In genomic region chr17:76737082-76737675, GRCh38 we compare ENCODE assay signal across 1 cellular context.
TF ChIP-seq lines count a peak whose summit lies in the region.

TSS of gene SRSF2 (minus strand) at chr17:76737331. CDS start at chr17:76737160, 171 bp downstream.

TF ChIP-seq in WTC11, 78 proteins besides CTCF, POLR2A, EP300 and RAD21 (continued from another document and continues in another):
- no peak for TF ChIP-seq STAT6 (CRISPR knock-in tag; conservative IDR thresholded peaks at IDR 0.05; ENCODE audit: low read depth)
- TF ChIP-seq GTF2I (CRISPR knock-in tag; conservative IDR thresholded peaks at IDR 0.05): no peak
- TF ChIP-seq ZBTB43 (CRISPR knock-in tag; IDR thresholded peaks at IDR 0.05): peak; percentile 89
- peak; percentile 80; the same call in 1 of the 2 replicates for TF ChIP-seq NR3C1 (CRISPR knock-in tag; conservative IDR thresholded peaks at IDR 0.05; ENCODE audit: low read depth)
- TF ChIP-seq RORB (CRISPR knock-in tag; IDR thresholded peaks at IDR 0.05): 0 out of 2 replicates have a peak, but pooled peaks have one; percentile 63
- peak; percentile 93 for TF ChIP-seq MYBL2 (CRISPR knock-in tag; IDR thresholded peaks at IDR 0.05)
- no peak for TF ChIP-seq ERG (CRISPR knock-in tag; IDR thresholded peaks at IDR 0.05)
- peak; percentile 67; the same call in 1 of the 2 replicates for TF ChIP-seq PRDM15 (CRISPR knock-in tag; IDR thresholded peaks at IDR 0.05)
- TF ChIP-seq PREB (CRISPR knock-in tag; IDR thresholded peaks at IDR 0.05; ENCODE audit: borderline replicate concordance): peak; percentile 71; the same call in 1 of the 2 replicates
- TF ChIP-seq MLX (CRISPR knock-in tag; IDR thresholded peaks at IDR 0.05): 0 out of 2 replicates have a peak, but pooled peaks have one; percentile 16
- TF ChIP-seq CBFB (CRISPR knock-in tag; IDR thresholded peaks at IDR 0.05; ENCODE audit: low read depth): peak; percentile 81; the same call in 1 of the 2 replicates
- no peak for TF ChIP-seq ZNF281 (CRISPR knock-in tag; IDR thresholded peaks at IDR 0.05)
- peak; percentile 39; the same call in 1 of the 2 replicates for TF ChIP-seq USF1 (CRISPR knock-in tag; IDR thresholded peaks at IDR 0.05)
- TF ChIP-seq JUN (CRISPR knock-in tag; IDR thresholded peaks at IDR 0.05): peak; percentile 40; the same call in 1 of the 2 replicates
- peak; percentile 88; the same call in 1 of the 2 replicates for TF ChIP-seq ZNF232 (CRISPR knock-in tag; IDR thresholded peaks at IDR 0.05)
- peak; percentile 27 for TF ChIP-seq CREM (CRISPR knock-in tag; IDR thresholded peaks at IDR 0.05)
- TF ChIP-seq ATF6 (CRISPR knock-in tag; IDR thresholded peaks at IDR 0.05): no peak
- TF ChIP-seq ATF2 (CRISPR knock-in tag; IDR thresholded peaks at IDR 0.05; ENCODE audit: borderline replicate concordance, low read depth): 0 out of 2 replicates have a peak, but pooled peaks have one; percentile 16
- TF ChIP-seq TP53 (CRISPR knock-in tag; IDR thresholded peaks at IDR 0.05): 0 out of 2 replicates have a peak, but pooled peaks have one; percentile 77
- peak; percentile 63; the same call in 1 of the 2 replicates for TF ChIP-seq AR (CRISPR knock-in tag; IDR thresholded peaks at IDR 0.05)
